ENCODE assay signal across 17 cellular contexts in the genomic region with DNA sequence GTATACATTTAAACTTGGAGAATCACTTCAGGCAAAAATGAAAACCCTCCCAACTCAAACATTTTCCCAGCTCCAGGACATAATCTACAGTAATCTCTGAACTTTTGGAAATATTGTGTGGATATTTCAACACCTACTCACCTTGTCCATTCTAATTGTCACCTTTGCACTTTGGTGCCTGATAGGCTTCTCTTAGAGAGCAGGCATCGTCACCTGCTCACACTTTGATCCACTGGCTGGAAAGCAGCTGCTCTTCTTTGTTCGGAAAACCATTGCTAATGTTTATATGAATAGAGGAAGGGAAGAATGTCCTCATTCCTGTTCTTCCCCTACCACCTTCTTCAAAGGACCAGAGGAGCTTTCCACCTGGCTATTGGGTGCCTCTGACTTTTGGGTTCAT.
"Had no signal": no experiment of that assay in that cellular context is flagged by ENCODE, and none has a peak within 500 bp of the region (broad histone marks: within the 10 kb centered on the region; RNA-seq: fewer than 3 reads in every experiment).

No MANE protein-coding gene starts in this region.

- ATAC-seq: activated CD4-positive, CD25-positive, alpha-beta regulatory T cell treated with anti-CD3 and anti-CD28 coated beads, Interleukin-2, amount 50 U/mL, for 24 hours; activated naive CD8-positive, alpha-beta T cell treated with anti-CD3 and anti-CD28 coated beads, Interleukin-2, amount 50 U/mL, for 24 hours had no signal

- FAIRE-seq: frontal cortex had no signal

- H3K36me3 Mint-ChIP-seq: type B pancreatic cell had no signal

- H3K36me3 ChIP-seq: prostate gland, right lobe of liver had no signal

- H3K4me1 ChIP-seq: prostate gland, right lobe of liver had no signal

- H3K9me3 Mint-ChIP-seq: nephron progenitor cell; stimulated activated naive CD8-positive, alpha-beta T cell treated with anti-CD3 and anti-CD28 coated beads, Interleukin-15, Interleukin-2, amounts not matched to agents 100 ng/mL and 50 ng/mL, for 24 hours had no signal

- H3K27ac Mint-ChIP-seq: activated naive CD8-positive, alpha-beta T cell treated with anti-CD3 and anti-CD28 coated beads, Interleukin-2, amount 50 U/mL, for 24 hours; dendritic cell treated with granulocyte-macrophage colony-stimulating factor and Interleukin-4, amounts not matched to agents 40 ng/mL and 50 ng/mL, for 4 days; nephron progenitor cell; stimulated activated naive CD8-positive, alpha-beta T cell treated with anti-CD3 and anti-CD28 coated beads, Interleukin-15, Interleukin-2, amounts not matched to agents 100 ng/mL and 50 ng/mL, for 24 hours; type B pancreatic cell had no signal

- H3K27me3 Mint-ChIP-seq: activated naive CD8-positive, alpha-beta T cell treated with anti-CD3 and anti-CD28 coated beads, Interleukin-2, amount 50 U/mL, for 24 hours had no signal

- H3K27me3 ChIP-seq: right lobe of liver had no signal

- H3K4me3 ChIP-seq: prostate gland, right lobe of liver had no signal

- H3K4me3 Mint-ChIP-seq: activated naive CD8-positive, alpha-beta T cell treated with anti-CD3 and anti-CD28 coated beads, Interleukin-2, amount 50 U/mL, for 24 hours; dendritic cell treated with granulocyte-macrophage colony-stimulating factor and Interleukin-4, amounts not matched to agents 40 ng/mL and 50 ng/mL, for 4 days; nephron progenitor cell; stimulated activated naive CD8-positive, alpha-beta T cell treated with anti-CD3 and anti-CD28 coated beads, Interleukin-15, Interleukin-2, amounts not matched to agents 100 ng/mL and 50 ng/mL, for 24 hours; type B pancreatic cell had no signal

- DNase-seq: activated CD4-positive, alpha-beta T cell treated with anti-CD3 and anti-CD28 coated beads, Interleukin-2, amount 50 U/mL, for 1 hour; activated naive CD4-positive, alpha-beta T cell treated with Interleukin-2 at 50 U/mL for 16 hours; activated naive CD8-positive, alpha-beta T cell treated with anti-CD3 and anti-CD28 coated beads, Interleukin-2, amount 50 U/mL, for 24 hours; activated T-cell treated with anti-CD3 and anti-CD28 coated beads for 4 hours; aorta; effector memory CD4-positive, alpha-beta T cell; head of caudate nucleus; kidney glomerular epithelial cell; nephron progenitor cell; right lobe of liver had no signal

- H3K27ac ChIP-seq: epithelial cell of prostate, prostate gland, right lobe of liver had no signal

- H3K9me3 ChIP-seq: prostate gland, right lobe of liver had no signal
